8 cellular contexts compared by ENCODE assay signal in the genomic region with DNA sequence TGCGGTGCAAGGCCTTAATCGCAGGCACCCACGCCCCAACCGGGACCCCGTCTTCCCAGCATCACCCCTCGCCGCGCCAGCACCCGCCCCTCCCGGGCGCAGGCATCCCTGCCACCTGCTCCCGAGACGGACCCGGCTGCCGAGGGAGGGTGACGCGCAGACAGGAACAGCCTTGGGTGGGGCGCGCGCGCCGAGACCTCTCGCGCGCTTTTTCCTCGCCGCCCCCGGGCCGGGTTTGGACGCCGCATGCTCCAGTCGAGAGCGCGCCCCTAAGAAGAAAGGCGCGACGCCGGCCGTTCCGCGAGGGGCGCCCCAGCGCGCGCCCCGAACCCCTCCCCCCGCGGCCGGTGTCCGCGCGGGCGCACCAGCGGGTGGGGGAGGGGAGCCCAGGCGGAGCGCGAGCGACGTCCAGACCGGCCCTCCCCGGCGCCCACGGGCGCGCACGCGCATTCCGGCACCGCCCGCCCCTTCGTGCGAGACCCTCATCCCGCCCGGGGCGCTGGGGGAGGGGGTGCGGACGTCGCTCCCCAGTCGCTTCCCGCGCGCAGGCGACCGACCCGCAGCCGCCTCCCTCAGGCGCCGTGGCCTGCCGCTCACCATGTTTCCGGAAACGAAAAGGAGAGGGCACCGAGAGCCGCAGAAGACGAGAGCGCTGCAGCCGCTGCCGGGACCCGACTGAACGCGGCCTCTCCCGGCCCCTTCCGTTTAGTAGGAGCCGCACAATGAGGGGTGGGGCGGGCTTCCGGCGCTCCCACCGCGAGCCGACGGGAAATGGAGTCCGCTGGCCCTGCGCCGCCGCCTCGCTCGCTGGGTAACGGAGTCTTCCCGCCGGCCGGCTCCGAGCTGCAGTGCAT. TPM values are rescaled to one million over a fixed set of nuclear protein-coding genes. Genes with fewer than 3 reads are reported as not detected.
DNase-seq lines count a peak whose midpoint lies in the region; ATAC-seq and TF ChIP-seq lines count a peak whose summit lies in the region.

A gene (minus strand): TSS at position 681 of the 854 bp plus-strand sequence. CDS start 81 bp downstream, at position 600.

- H3K79me2 ChIP-seq in OCI-LY3 (ENCODE audit: low read length): peaks cover 64% of the 10 kb centered on the region

- no peaks in the 10 kb centered on the region for H3K27me3 ChIP-seq in OCI-LY3 (ENCODE audit: low read depth, low read length)

- TF ChIP-seq CTCF in OCI-LY3 (IDR thresholded peaks at IDR 0.05; ENCODE audit: low read depth, low read length): no peak

- peak within 1 kb of the TSS; percentile 97 for H3K9ac ChIP-seq in OCI-LY3 (ENCODE audit: low read length)

- peaks cover 44% of the 10 kb centered on the region for H4K20me1 ChIP-seq in OCI-LY3 (ENCODE audit: insufficient read depth, low read length)

- peak within 1 kb of the TSS; percentile 92 for H3K27ac ChIP-seq in OCI-LY3 (ENCODE audit: low read length)

- DNase-seq in COLO668 (lab: John Stamatoyannopoulos, UW; ENCODE audit: unreplicated experiment) (peak; percentile 99), HUDEP-2 (lab: John Stamatoyannopoulos, UW; ENCODE audit: unreplicated experiment in 76 of 76) (peak in 74 of 76 experiments; percentile 58 to 98 (median 95)), midbrain (lab: John Stamatoyannopoulos, UW) (peak; percentile 98)
- peak; percentile 96 for DNase-seq in activated CD8-positive, alpha-beta memory T cell treated with anti-CD3 and anti-CD28 coated beads, Interleukin-2, amount 50 U/mL, for 4 hours
- DNase-seq in stimulated activated CD8-positive, alpha-beta memory T cell treated with anti-CD3 and anti-CD28 coated beads, Interleukin-15, amount 100 ng/mL, for 48 hours (ENCODE audit: low read depth in 2 of 2): peak; percentile 99

- peak within 1 kb of the TSS; percentile 85 for H3K4me3 ChIP-seq in OCI-LY3 (ENCODE audit: low read length)

- peak within 1 kb of the TSS; percentile 52 for H2AFZ ChIP-seq in OCI-LY3 (ENCODE audit: low read depth, low read length)

- H3K4me2 ChIP-seq in OCI-LY3 (ENCODE audit: low read length): peak within 1 kb of the TSS; percentile 94

- H3K4me1 ChIP-seq in OCI-LY3 (ENCODE audit: low read length): peaks cover 20% of the 10 kb centered on the region

- H3K9me3 ChIP-seq in OCI-LY3 (ENCODE audit: insufficient read depth, low read length): no peaks in the 10 kb centered on the region

- ATAC-seq in GM21367 (IDR thresholded peaks at IDR 0.05; ENCODE audit: unreplicated experiment): peak; percentile 36

- peaks cover 57% of the 10 kb centered on the region for H3K36me3 ChIP-seq in OCI-LY3 (replicated peaks; ENCODE audit: low read depth, low read length)

- in situ Hi-C loops in endometrial microvascular endothelial cells (cut with HindIII; ENCODE audit: inconsistent ontology term, low pct_unique_long_range_greater_than_20kb, low sequenced_read_pairs): no loop called here

RNA-seq across cellular contexts. Expression of the gene that starts here (rescaled TPM):
- total RNA-seq in endometrial microvascular endothelial cells (ENCODE audit: inconsistent ontology term): 2,359 TPM

Comparison
In these comparisons a context has a peak if more than half of its experiments do, and no peak if none do; other contexts are left out.
1. Peak in every context shown above with its lines: DNase-seq, ATAC-seq, H3K4me3 ChIP-seq and H3K27ac ChIP-seq.